In the genomic region with DNA sequence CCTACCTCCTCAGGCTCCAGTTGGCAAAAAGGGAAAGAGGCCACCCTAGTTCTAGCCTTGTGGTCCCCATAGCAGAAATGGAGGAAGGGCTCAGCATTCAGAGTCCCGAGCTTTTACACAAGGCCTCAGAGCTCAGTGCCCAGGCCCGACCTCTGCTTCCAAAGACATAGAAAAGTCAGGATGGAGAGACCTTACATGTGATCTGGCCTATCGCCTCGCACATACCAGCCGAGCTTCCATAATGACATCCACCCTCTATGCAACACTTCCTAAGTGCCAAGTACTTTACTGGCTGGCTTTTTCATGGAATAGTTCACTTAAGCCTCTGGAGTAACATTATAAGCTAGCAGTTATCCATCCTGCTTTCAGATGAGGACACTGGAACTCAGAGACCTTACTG, we compare ENCODE assay signal across 20 cellular contexts.
A peak's percentile ranks its signal among the peaks of the same experiment; 100 is the strongest.
DNase-seq lines count a peak whose midpoint lies in the region; ATAC-seq, FAIRE-seq and TF ChIP-seq lines count a peak whose summit lies in the region.
"Had no signal": no experiment of that assay in that cellular context is flagged by ENCODE, and none has a peak within 500 bp of the region (broad histone marks: within the 10 kb centered on the region; RNA-seq: fewer than 3 reads in every experiment).

No MANE protein-coding gene starts in this region.

- H3K4ac ChIP-seq in mesenchymal stem cell (ENCODE audit: low read depth in 1 of 2, low read length in 2 of 2) = no peak overlapping the region

- H3K18ac ChIP-seq in mesenchymal stem cell (ENCODE audit: low read depth in 1 of 2, low read length in 2 of 2) = no peak overlapping the region

- no peak overlapping the region for H3K27ac ChIP-seq in right cardiac atrium (ENCODE audit: low read length)
- H3K27ac ChIP-seq in skeletal muscle tissue (ENCODE audit: low read depth, low read length) = peak overlapping the region; percentile 51
- no peak overlapping the region for H3K27ac ChIP-seq in mesenchymal stem cell (ENCODE audit: low read length, poor library complexity, severe bottlenecking)
- H3K27ac ChIP-seq: BLaER1 treated with 17β-estradiol and CSF1 and Interleukin-3, amounts not matched to agents 10 nM and 100 nM; PC-9; RWPE1 had no signal

- no peak overlapping the region for H4K8ac ChIP-seq in mesenchymal stem cell (ENCODE audit: low read length)

- H3K9ac ChIP-seq in skeletal muscle tissue (ENCODE audit: low read depth in 1 of 3, low read length in 3 of 3) (peak overlapping the region in 1 of 3 donors; percentile 57), mesenchymal stem cell (ENCODE audit: low read length) (no peak overlapping the region)
- H3K9ac ChIP-seq: BLaER1 treated with 17β-estradiol and CSF1 and Interleukin-3, amounts not matched to agents 10 nM and 100 nM had no signal

- no peak overlapping the region for H3K14ac ChIP-seq in mesenchymal stem cell (ENCODE audit: low read length in 2 of 2)

- H2BK12ac ChIP-seq in mesenchymal stem cell (ENCODE audit: low read length in 2 of 2) = no peak overlapping the region

- ATAC-seq in right cardiac atrium (peak; percentile 26 to 61), GM21381 (IDR thresholded peaks at IDR 0.05; ENCODE audit: unreplicated experiment) (no peak)
- ATAC-seq: CD8-positive, alpha-beta T cell had no signal

- H3K79me1 ChIP-seq in mesenchymal stem cell (replicated peaks; ENCODE audit: low read length, poor library complexity, severe bottlenecking) = no peaks in the 10 kb centered on the region

- no peak for TF ChIP-seq CTCF in bronchial epithelial cell (IDR thresholded peaks at IDR 0.05; ENCODE audit: insufficient read depth, low read length, severe bottlenecking)

- H2BK120ac ChIP-seq in mesenchymal stem cell (ENCODE audit: low read depth, low read length) = no peak overlapping the region

- intact Hi-C loops in right cardiac atrium (cut with DNase I) = no loop called here

- H4K91ac ChIP-seq in mesenchymal stem cell (ENCODE audit: low read length) = no peak overlapping the region

- H3K27me3 ChIP-seq in bronchial epithelial cell (ENCODE audit: control insufficient read depth, insufficient read depth, low read length) = peaks cover 2% of the 10 kb centered on the region
- no peaks in the 10 kb centered on the region for H3K27me3 ChIP-seq in right cardiac atrium (ENCODE audit: control insufficient read depth, insufficient read depth)
- peaks cover 0 to 2% (median 1%) of the 10 kb centered on the region in 3 donors for H3K27me3 ChIP-seq in skeletal muscle tissue (ENCODE audit: control insufficient read depth in 3 of 3, insufficient read depth in 3 of 3, low read length in 3 of 3)
- peaks cover 19 to 36% of the 10 kb centered on the region in 2 experiments for H3K27me3 ChIP-seq in mesenchymal stem cell (ENCODE audit: control insufficient read depth in 1 of 2, insufficient read depth in 1 of 2, low read length in 2 of 2)
- H3K27me3 ChIP-seq: BLaER1 treated with 17β-estradiol and CSF1 and Interleukin-3, amounts not matched to agents 10 nM and 100 nM; MG63 had no signal

- no peak overlapping the region for H2AFZ ChIP-seq in mesenchymal stem cell (ENCODE audit: low read depth, low read length)
- H2AFZ ChIP-seq: PC-9 had no signal

- H3K23ac ChIP-seq in mesenchymal stem cell (ENCODE audit: low read length in 2 of 2) = no peak overlapping the region

- FAIRE-seq in bronchial epithelial cell (lab: Jason Lieb, UNC) = peak; percentile 47
- FAIRE-seq: GM12891 had no signal

- H3K36me3 ChIP-seq in bronchial epithelial cell (ENCODE audit: control insufficient read depth, insufficient read depth, low read length) (no peaks in the 10 kb centered on the region), skeletal muscle tissue (ENCODE audit: control insufficient read depth in 3 of 3, insufficient read depth in 3 of 3, low read length in 3 of 3) (no peaks in the 10 kb centered on the region), mesenchymal stem cell (ENCODE audit: control insufficient read depth in 1 of 2, insufficient read depth in 2 of 2, low read depth in 1 of 2, low read length in 2 of 2) (no peaks in the 10 kb centered on the region)
- H3K36me3 ChIP-seq: BLaER1 treated with 17β-estradiol and CSF1 and Interleukin-3, amounts not matched to agents 10 nM and 100 nM; MG63 had no signal

- H2BK15ac ChIP-seq in mesenchymal stem cell (ENCODE audit: low read depth, poor library complexity, severe bottlenecking) = no peak overlapping the region

- 66% methylated on average over 5 of the region's 5 CpGs for WGBS in right cardiac atrium
- WGBS in mesenchymal stem cell = 94% methylated on average over 5 of the region's 5 CpGs

- H3K4me3 ChIP-seq in bronchial epithelial cell (ENCODE audit: low read depth, low read length) = no peak overlapping the region
- no peak overlapping the region for H3K4me3 ChIP-seq in right cardiac atrium (ENCODE audit: low read length)
- peak overlapping the region in 1 of 3 donors; percentile 29 for H3K4me3 ChIP-seq in skeletal muscle tissue (ENCODE audit: low read length in 3 of 3)
- no peak overlapping the region for H3K4me3 ChIP-seq in mesenchymal stem cell (ENCODE audit: insufficient read depth in 1 of 2, low read depth in 1 of 2, low read length in 2 of 2)
- H3K4me3 ChIP-seq: BLaER1 treated with 17β-estradiol and CSF1 and Interleukin-3, amounts not matched to agents 10 nM and 100 nM; MG63; PC-9 had no signal

- DNase-seq in EH (ENCODE audit: low read depth) = peak; percentile 12
- DNase-seq in bronchial epithelial cell (ENCODE audit: low read depth) = no peak
- DNase-seq in right cardiac atrium = no peak
- no peak for DNase-seq in activated CD4-positive, alpha-beta T cell treated with anti-CD3 and anti-CD28 coated beads, Interleukin-2, amount 50 U/mL, for 48 hours
- DNase-seq in mesenchymal stem cell = no peak
- DNase-seq: DND-41, H9, HFFc6, Kasumi-1, MG63, NCI-H1417, NCI-H1694 treated with DMSO at 0.1 percent for 48 hours, NCI-H510A, PC-9 had no signal

- no peak overlapping the region for H2BK5ac ChIP-seq in mesenchymal stem cell (ENCODE audit: low read depth, low read length, poor library complexity, severe bottlenecking)

- H3K9me3 ChIP-seq in right cardiac atrium (ENCODE audit: control insufficient read depth, low read length) = no peaks in the 10 kb centered on the region
- H3K9me3 ChIP-seq in skeletal muscle tissue (ENCODE audit: control insufficient read depth in 3 of 3, low read length in 3 of 3) = no peaks in the 10 kb centered on the region
- no peaks in the 10 kb centered on the region for H3K9me3 ChIP-seq in mesenchymal stem cell (ENCODE audit: control insufficient read depth, low read length)
- H3K9me3 ChIP-seq: BLaER1 treated with 17β-estradiol and CSF1 and Interleukin-3, amounts not matched to agents 10 nM and 100 nM; MG63 had no signal

- H3K4me1 ChIP-seq in right cardiac atrium (ENCODE audit: control insufficient read depth, insufficient read depth, low read length) (peaks cover 2% of the 10 kb centered on the region), skeletal muscle tissue (ENCODE audit: control insufficient read depth in 3 of 3, insufficient read depth in 3 of 3, low read length in 3 of 3) (peaks cover 0 to 16% (median 13%) of the 10 kb centered on the region in 3 donors), mesenchymal stem cell (ENCODE audit: control insufficient read depth, insufficient read depth, low read depth, low read length) (no peaks in the 10 kb centered on the region)
- H3K4me1 ChIP-seq: BLaER1 treated with 17β-estradiol and CSF1 and Interleukin-3, amounts not matched to agents 10 nM and 100 nM had no signal

- no peak overlapping the region for H3K4me2 ChIP-seq in mesenchymal stem cell (ENCODE audit: low read length, poor library complexity, severe bottlenecking)
- H3K4me2 ChIP-seq: BLaER1 treated with 17β-estradiol and CSF1 and Interleukin-3, amounts not matched to agents 10 nM and 100 nM; PC-9 had no signal

- no peak overlapping the region for H2AK5ac ChIP-seq in mesenchymal stem cell (ENCODE audit: low read length, severe bottlenecking)
